8 cellular contexts compared by ENCODE assay signal in the genomic region with DNA sequence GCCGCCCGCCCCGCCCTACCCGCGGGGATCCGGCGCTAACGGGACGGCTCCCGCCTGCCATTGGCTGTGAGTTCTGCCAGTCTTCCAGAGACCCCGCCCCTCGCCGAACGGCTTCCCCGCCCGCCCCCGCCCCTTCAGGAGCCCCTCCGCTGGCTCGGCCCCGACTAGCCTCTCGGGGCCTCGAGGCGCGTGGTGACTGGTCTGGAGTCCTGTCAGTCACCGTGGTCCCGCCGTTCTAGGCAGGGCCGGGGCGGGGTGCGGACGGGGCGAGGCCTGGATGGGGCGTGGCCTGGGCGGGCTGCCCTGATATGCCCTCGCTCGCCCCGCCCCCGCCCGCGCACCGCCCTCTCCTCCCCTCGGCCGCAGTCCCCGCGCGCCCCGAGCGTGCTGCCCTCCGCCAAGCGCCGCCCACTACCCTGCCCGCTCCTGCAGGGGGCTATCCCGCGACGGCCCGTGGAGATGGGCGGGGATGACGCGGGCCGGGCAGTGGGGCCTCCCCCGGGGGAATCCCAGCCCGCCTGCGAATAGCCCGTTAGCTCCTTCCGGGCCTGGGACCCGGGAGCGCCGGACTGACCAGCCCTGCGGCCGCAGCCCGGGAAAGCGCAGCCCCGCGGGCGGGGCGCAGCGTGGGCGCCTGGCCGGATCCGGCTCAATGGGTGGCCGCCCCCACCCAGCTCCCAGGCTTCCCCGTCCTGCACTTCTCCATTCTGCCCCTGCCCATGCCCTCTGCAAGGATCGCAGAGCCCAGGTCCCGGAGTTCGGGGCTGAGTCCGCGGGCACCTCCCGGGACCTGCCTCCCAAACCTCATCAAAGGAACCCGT. TPM values are rescaled to one million over a fixed set of nuclear protein-coding genes. Genes with fewer than 3 reads are reported as not detected.
DNase-seq lines count a peak whose midpoint lies in the region; ATAC-seq and TF ChIP-seq lines count a peak whose summit lies in the region.

No MANE protein-coding gene starts in this region.

- H3K4me3 Mint-ChIP-seq in T-helper 17 cell: peak overlapping the region; percentile 98

- peak; percentile 54 for TF ChIP-seq POLR2A in GM18505 (IDR thresholded peaks at IDR 0.05; ENCODE audit: borderline replicate concordance, extremely low read depth, insufficient read depth, insufficient read length)
- TF ChIP-seq POLR2A in uterus (IDR thresholded peaks at IDR 0.05): peak in 1 of 2 donors; percentile 66

- intact Hi-C loops in right cardiac atrium (cut with DNase I): no loop called here
- intact Hi-C loops in uterus (cut with DNase I; ENCODE audit: low total_unique reads): no loop called here

- H3K4me3 ChIP-seq in right cardiac atrium (ENCODE audit: low read length) (peak overlapping the region; percentile 86), uterus (peak overlapping the region; percentile 97 to 100)

- peak; percentile 98 to 99 for DNase-seq in NCI-H187 (lab: John Stamatoyannopoulos, UW)
- peak; percentile 99 to 100 (median 100) for DNase-seq in T-helper 17 cell
- peak; percentile 65 to 100 (median 99) for DNase-seq in anterior cingulate cortex (lab: John Stamatoyannopoulos, UW)
- peak; percentile 100 for DNase-seq in right cardiac atrium
- DNase-seq in putamen (ENCODE audit: low spot score): peak; percentile 100
- DNase-seq in uterus: peak; percentile 99 to 100

- H3K4me1 ChIP-seq in right cardiac atrium (ENCODE audit: control insufficient read depth, insufficient read depth, low read length) (no peaks in the 10 kb centered on the region), uterus (no peaks in the 10 kb centered on the region)

- no peaks in the 10 kb centered on the region for H3K36me3 ChIP-seq in uterus

- H3K27ac ChIP-seq in right cardiac atrium (ENCODE audit: low read length) (peak overlapping the region; percentile 79), uterus (peak overlapping the region; percentile 88 to 95)

- no peaks in the 10 kb centered on the region for H3K36me3 Mint-ChIP-seq in T-helper 17 cell (ENCODE audit: low read depth)

- peaks cover 11% of the 10 kb centered on the region for H3K4me1 Mint-ChIP-seq in T-helper 17 cell

- H3K9me3 ChIP-seq in T-helper 17 cell (ENCODE audit: control insufficient read depth, low read length, poor library complexity, severe bottlenecking): no peaks in the 10 kb centered on the region
- H3K9me3 ChIP-seq in right cardiac atrium (ENCODE audit: control insufficient read depth, low read length): no peaks in the 10 kb centered on the region
- H3K9me3 ChIP-seq in uterus: no peaks in the 10 kb centered on the region

- WGBS in right cardiac atrium: 1% methylated on average over 89 of the region's 89 CpGs

- peak in 3 of 4 experiments; percentile 15 to 56 (median 16) for TF ChIP-seq CTCF in uterus (IDR thresholded peaks at IDR 0.05)

- H3K27me3 ChIP-seq in right cardiac atrium (ENCODE audit: control insufficient read depth, insufficient read depth) (no peaks in the 10 kb centered on the region), uterus (no peaks in the 10 kb centered on the region)

- H3K27ac Mint-ChIP-seq in T-helper 17 cell: peak overlapping the region; percentile 86

- ATAC-seq in GM18505 (IDR thresholded peaks at IDR 0.05; ENCODE audit: unreplicated experiment) (peak; percentile 91), HG02970 (IDR thresholded peaks at IDR 0.05; ENCODE audit: low FRiP score, unreplicated experiment) (peak; percentile 82), T-helper 17 cell (peak; percentile 94), right cardiac atrium (peak; percentile 99)

- peaks cover 4% of the 10 kb centered on the region for H3K27me3 Mint-ChIP-seq in T-helper 17 cell

RNA-seq across cellular contexts. Expression of a gene that starts 0.4 kb away (rescaled TPM):
- 1 to 10 TPM; 2.6 to 6.9 TPM for total RNA-seq in T-helper 17 cell
- total RNA-seq in right cardiac atrium: 10 to 100 TPM in 3 of 4 donors, 1 to 10 TPM in 1; 8.8 to 15.0 (median 13.0) TPM
- polyA plus RNA-seq in right cardiac atrium: 5.6 TPM
- total RNA-seq in uterus: 10 to 100 TPM; 13.1 to 48.8 (median 20.3) TPM

RNA-seq across cellular contexts. Expression of a gene that starts 32.8 kb away (rescaled TPM):
- total RNA-seq in T-helper 17 cell (not detected), right cardiac atrium (10 to 100 TPM in 1 of 4 donors, 1 to 10 TPM in 3; 1.0 to 25.2 (median 1.4) TPM), uterus (not detected)
- polyA plus RNA-seq in right cardiac atrium: 0.59 TPM

Comparison
In these comparisons a context has a peak if more than half of its experiments do, and no peak if none do; other contexts are left out.
1. Peak in every context shown above with its lines: DNase-seq, ATAC-seq, H3K4me3 ChIP-seq and H3K27ac ChIP-seq.